In genomic region chr4:145182212-145182611, GRCh38 we compare ENCODE assay signal across 15 cellular contexts. TPM values are rescaled to one million over a fixed set of nuclear protein-coding genes. Genes with fewer than 3 reads are reported as not detected.
DNase-seq lines count a peak whose midpoint lies in the region; ATAC-seq, FAIRE-seq and TF ChIP-seq lines count a peak whose summit lies in the region.
"Had no signal": no experiment of that assay in that cellular context is flagged by ENCODE, and none has a peak within 500 bp of the region (broad histone marks: within the 10 kb centered on the region; RNA-seq: fewer than 3 reads in every experiment).

No MANE protein-coding gene starts in this region.

- H3K4me3 Mint-ChIP-seq in CD8-positive, alpha-beta T cell = peak overlapping the region; percentile 33
- H3K4me3 Mint-ChIP-seq in activated CD8-positive, alpha-beta T cell treated with anti-CD3 and anti-CD28 coated beads, Interleukin-2, amount 10 ng/mL, durations not matched to agents 7 days and 5 days = peak overlapping the region; percentile 4
- peak overlapping the region in 7 of 10 donors; percentile 5 to 65 (median 40) for H3K4me3 Mint-ChIP-seq in naive thymus-derived CD4-positive, alpha-beta T cell

- H3K36me3 Mint-ChIP-seq in CD8-positive, alpha-beta T cell = peaks cover 3% of the 10 kb centered on the region
- H3K36me3 Mint-ChIP-seq in activated CD8-positive, alpha-beta T cell treated with anti-CD3 and anti-CD28 coated beads, Interleukin-2, amount 10 ng/mL, durations not matched to agents 7 days and 5 days (ENCODE audit: low read depth) = peaks cover 2% of the 10 kb centered on the region
- H3K36me3 Mint-ChIP-seq in naive thymus-derived CD4-positive, alpha-beta T cell = peaks cover 0 to 6% (median 0%) of the 10 kb centered on the region in 5 donors

- H3K4me1 ChIP-seq in CD8-positive, alpha-beta T cell (ENCODE audit: insufficient read depth, low read length) = peaks cover 19% of the 10 kb centered on the region
- H3K4me1 ChIP-seq in naive thymus-derived CD4-positive, alpha-beta T cell (ENCODE audit: control insufficient read depth in 2 of 2, insufficient read depth in 2 of 2, low read length in 2 of 2) = peaks cover 10 to 22% of the 10 kb centered on the region in 2 donors
- peaks cover 0 to 7% of the 10 kb centered on the region in 2 donors for H3K4me1 ChIP-seq in ascending aorta

- POLR2A ChIA-PET in CD8-positive, alpha-beta T cell (lab: Charles Lee) = interaction anchor here (4.7 kb wide), 1 partner anchor 84 kb away, joined by 29 read pairs; the partner anchor contains the start of genes ABCE1 and ANAPC10
- POLR2A ChIA-PET in activated CD8-positive, alpha-beta T cell treated with anti-CD3 and anti-CD28 coated beads, Interleukin-2, amount 10 ng/mL, durations not matched to agents 7 days and 5 days (lab: Charles Lee) = interaction anchor here (0.6 kb wide), 1 partner anchor 84 kb away, joined by 4 read pairs; the partner anchor contains the start of genes ABCE1 and ANAPC10
- POLR2A ChIA-PET in naive thymus-derived CD4-positive, alpha-beta T cell (lab: Charles Lee) = interaction anchor here (1.3 to 2.4 kb wide), 4 partner anchors 17 to 88 kb away, joined by 3 to 18 read pairs (median 7); partner anchors contain the start of genes ABCE1 and ANAPC10

- no peaks in the 10 kb centered on the region for H3K27me3 Mint-ChIP-seq in CD8-positive, alpha-beta T cell (ENCODE audit: low read depth)
- peaks cover 2% of the 10 kb centered on the region for H3K27me3 Mint-ChIP-seq in activated CD8-positive, alpha-beta T cell treated with anti-CD3 and anti-CD28 coated beads, Interleukin-2, amount 10 ng/mL, durations not matched to agents 7 days and 5 days (ENCODE audit: low read depth)
- peaks cover 0 to 14% (median 0%) of the 10 kb centered on the region in 5 donors for H3K27me3 Mint-ChIP-seq in naive thymus-derived CD4-positive, alpha-beta T cell

- DNase-seq in CD8-positive, alpha-beta T cell = no peak
- DNase-seq in GM13976 (ENCODE audit: low spot score) (peak; percentile 31), GM12892 (ENCODE audit: insufficient read length) (no peak), ecto neural progenitor cell (ENCODE audit: low spot score) (no peak), NCI-H146 (lab: John Stamatoyannopoulos, UW) (no peak), ascending aorta (ENCODE audit: low spot score in 2 of 2) (no peak)
- no peak for DNase-seq in activated CD8-positive, alpha-beta T cell treated with anti-CD3 and anti-CD28 coated beads, Interleukin-2, amount 10 ng/mL, durations not matched to agents 7 days and 5 days
- no peak for DNase-seq in naive thymus-derived CD4-positive, alpha-beta T cell
- DNase-seq: DMS53, endodermal cell, left cardiac atrium, MV-4-11, NCI-H524 had no signal

- H3K27ac ChIP-seq in CD8-positive, alpha-beta T cell (ENCODE audit: low read depth, low read length) = no peak overlapping the region
- no peak overlapping the region for H3K27ac ChIP-seq in naive thymus-derived CD4-positive, alpha-beta T cell (ENCODE audit: low read depth, low read length)
- H3K27ac ChIP-seq in ascending aorta = no peak overlapping the region
- H3K27ac ChIP-seq: SJSA1 had no signal

- TF ChIP-seq CTCF in CD8-positive, alpha-beta T cell (IDR thresholded peaks at IDR 0.05) = no peak
- TF ChIP-seq CTCF in GM13976 (IDR thresholded peaks at IDR 0.05; ENCODE audit: borderline replicate concordance, control extremely low read depth, extremely low read depth, insufficient read depth, missing control alignments) (no peak), ascending aorta (IDR thresholded peaks at IDR 0.05) (no peak)

- intact Hi-C loops in CD8-positive, alpha-beta T cell (cut with DNase I, micrococcal nuclease) = loop anchor here in 1 of 2 experiments (5.0 to 10.0 kb wide), 3 partner anchors 553 to 995 kb away; partner anchors contain the start of genes LSM6 and ZNF827
- intact Hi-C loops in naive thymus-derived CD4-positive, alpha-beta T cell (cut with micrococcal nuclease) = loop anchor here in 1 of 2 donors (5.0 kb wide), 1 partner anchor 995 kb away; the partner anchor contains the start of gene LSM6
- intact Hi-C loops in ascending aorta (cut with DNase I) = no loop called here

- FAIRE-seq in GM12892 (lab: Jason Lieb, UNC) = no peak
- FAIRE-seq: TTC549 had no signal

- no peaks in the 10 kb centered on the region for H3K9me3 ChIP-seq in CD8-positive, alpha-beta T cell (ENCODE audit: low read length)
- H3K9me3 ChIP-seq in naive thymus-derived CD4-positive, alpha-beta T cell (ENCODE audit: control insufficient read depth in 2 of 3, low read length in 3 of 3) = no peaks in the 10 kb centered on the region
- H3K9me3 ChIP-seq in ascending aorta = no peaks in the 10 kb centered on the region
- H3K9me3 ChIP-seq: SJSA1 had no signal

- H3K27ac Mint-ChIP-seq in CD8-positive, alpha-beta T cell = no peak overlapping the region
- no peak overlapping the region for H3K27ac Mint-ChIP-seq in activated CD8-positive, alpha-beta T cell treated with anti-CD3 and anti-CD28 coated beads, Interleukin-2, amount 10 ng/mL, durations not matched to agents 7 days and 5 days
- peak overlapping the region in 4 of 9 donors; percentile 10 to 52 (median 30) for H3K27ac Mint-ChIP-seq in naive thymus-derived CD4-positive, alpha-beta T cell
- H3K27ac Mint-ChIP-seq: endodermal cell had no signal

- CTCF ChIA-PET in CD8-positive, alpha-beta T cell (lab: Charles Lee) = interaction anchor here (0.6 to 1.3 kb wide), 2 partner anchors 9 to 1007 kb away, joined by 3 to 4 read pairs; no protein-coding TSS in a partner anchor
- CTCF ChIA-PET in activated CD8-positive, alpha-beta T cell treated with anti-CD3 and anti-CD28 coated beads, Interleukin-2, amount 10 ng/mL, durations not matched to agents 7 days and 5 days (lab: Charles Lee) = interaction anchor here (1.7 kb wide), 1 partner anchor 435 kb away, joined by 9 read pairs; no protein-coding TSS in a partner anchor
- CTCF ChIA-PET in naive thymus-derived CD4-positive, alpha-beta T cell (lab: Charles Lee) = interaction anchor here (0.6 to 1.5 kb wide), 2 partner anchors 435 to 1005 kb away, joined by 4 to 6 read pairs; no protein-coding TSS in a partner anchor

- no peak for TF ChIP-seq POLR2A in GM12892 (IDR thresholded peaks at IDR 0.05; ENCODE audit: low read depth, low read length)

- H3K36me3 ChIP-seq in CD8-positive, alpha-beta T cell (ENCODE audit: insufficient read depth, low read length) = no peaks in the 10 kb centered on the region
- no peaks in the 10 kb centered on the region for H3K36me3 ChIP-seq in naive thymus-derived CD4-positive, alpha-beta T cell (ENCODE audit: control insufficient read depth in 2 of 3, insufficient read depth in 3 of 3, low read length in 3 of 3)
- H3K36me3 ChIP-seq in ascending aorta = no peaks in the 10 kb centered on the region
- H3K36me3 ChIP-seq: SJSA1 had no signal

- in situ Hi-C loops in GM13976 (cut with MboI; ENCODE audit: low sequenced_read_pairs, unreplicated experiment) = no loop called here

- H3K9me3 Mint-ChIP-seq in CD8-positive, alpha-beta T cell = no peaks in the 10 kb centered on the region
- H3K9me3 Mint-ChIP-seq in activated CD8-positive, alpha-beta T cell treated with anti-CD3 and anti-CD28 coated beads, Interleukin-2, amount 10 ng/mL, durations not matched to agents 7 days and 5 days (ENCODE audit: insufficient read depth) = no peaks in the 10 kb centered on the region
- no peaks in the 10 kb centered on the region for H3K9me3 Mint-ChIP-seq in naive thymus-derived CD4-positive, alpha-beta T cell
- H3K9me3 Mint-ChIP-seq: endodermal cell had no signal

- no peaks in the 10 kb centered on the region for H3K27me3 ChIP-seq in CD8-positive, alpha-beta T cell (ENCODE audit: insufficient read depth, low read length)
- no peaks in the 10 kb centered on the region for H3K27me3 ChIP-seq in naive thymus-derived CD4-positive, alpha-beta T cell (ENCODE audit: control insufficient read depth in 2 of 2, insufficient read depth in 2 of 2, low read length in 2 of 2)
- no peaks in the 10 kb centered on the region for H3K27me3 ChIP-seq in ascending aorta

- ATAC-seq in CD8-positive, alpha-beta T cell = no peak
- no peak for ATAC-seq in activated CD8-positive, alpha-beta T cell treated with anti-CD3 and anti-CD28 coated beads, Interleukin-2, amount 10 ng/mL, durations not matched to agents 7 days and 5 days
- ATAC-seq in naive thymus-derived CD4-positive, alpha-beta T cell = no peak
- ATAC-seq: left cardiac atrium had no signal

- peaks cover 30% of the 10 kb centered on the region for H3K4me1 Mint-ChIP-seq in CD8-positive, alpha-beta T cell (ENCODE audit: low read depth)
- peaks cover 24% of the 10 kb centered on the region for H3K4me1 Mint-ChIP-seq in activated CD8-positive, alpha-beta T cell treated with anti-CD3 and anti-CD28 coated beads, Interleukin-2, amount 10 ng/mL, durations not matched to agents 7 days and 5 days (ENCODE audit: low read depth)
- H3K4me1 Mint-ChIP-seq in naive thymus-derived CD4-positive, alpha-beta T cell = peaks cover 19 to 27% (median 20%) of the 10 kb centered on the region in 7 donors

- no peak overlapping the region for H3K4me3 ChIP-seq in CD8-positive, alpha-beta T cell (ENCODE audit: low read depth, low read length)
- no peak overlapping the region for H3K4me3 ChIP-seq in naive thymus-derived CD4-positive, alpha-beta T cell (ENCODE audit: low read length)
- H3K4me3 ChIP-seq in ascending aorta = no peak overlapping the region
- H3K4me3 ChIP-seq: SJSA1 had no signal

RNA-seq across cellular contexts. Expression of gene OTUD4, which starts 1.8 kb away (rescaled TPM):
- 10 to 100 TPM; 67.5 to 70.6 TPM for total RNA-seq in CD8-positive, alpha-beta T cell
- 10 to 100 TPM; 39.4 to 43.6 TPM for total RNA-seq in activated CD8-positive, alpha-beta T cell treated with anti-CD3 and anti-CD28 coated beads, Interleukin-2, amount 10 ng/mL, durations not matched to agents 7 days and 5 days
- total RNA-seq in naive thymus-derived CD4-positive, alpha-beta T cell = 10 to 100 TPM; 49.2 to 65.4 (median 59.9) TPM
- 10 to 100 TPM; 15.0 to 18.3 TPM for polyA plus RNA-seq in naive thymus-derived CD4-positive, alpha-beta T cell
- 16.1 TPM for polyA plus RNA-seq in GM12892 (2012; ENCODE audit: missing spikeins)
- total RNA-seq in ascending aorta = 81.4 TPM
